In the genomic region with DNA sequence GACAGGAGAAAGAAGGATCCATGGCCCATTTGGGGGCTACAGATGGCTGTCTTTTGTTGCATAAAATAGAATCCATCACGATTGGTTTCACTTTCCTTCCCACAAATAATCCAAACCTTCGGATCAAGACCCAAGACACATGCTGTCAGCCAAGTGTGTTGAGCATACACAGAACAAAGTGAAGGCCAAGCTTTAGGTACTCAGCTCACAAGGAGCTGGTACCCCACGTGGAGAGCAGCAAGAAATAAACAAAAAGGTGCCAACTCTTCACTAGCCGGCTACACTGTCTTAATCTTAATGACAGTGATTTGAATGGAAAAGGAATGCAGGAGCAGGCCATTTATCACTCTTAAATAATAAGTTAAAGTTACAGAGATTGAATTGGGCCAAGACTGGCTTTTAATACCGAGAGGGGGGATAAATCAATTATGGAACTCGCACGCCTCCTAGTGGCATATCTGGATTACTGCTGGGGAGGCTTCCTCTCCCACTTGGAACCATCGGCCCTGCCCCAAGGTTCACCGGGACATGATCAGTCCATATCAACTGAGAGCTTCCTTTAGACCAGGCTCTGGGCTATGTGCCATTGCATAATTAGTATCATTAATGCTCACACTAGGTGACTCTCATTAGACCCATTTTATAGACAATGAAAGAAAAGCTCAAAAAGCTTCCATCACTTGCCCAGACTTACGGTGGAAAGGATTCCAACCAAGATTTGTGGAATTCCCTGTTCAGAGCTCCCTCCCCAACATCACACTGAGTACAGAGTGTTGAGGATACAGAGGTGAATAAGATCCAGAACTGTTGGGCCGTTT, we compare ENCODE assay signal across 9 cellular contexts.
DNase-seq lines count a peak whose midpoint lies in the region; ATAC-seq and TF ChIP-seq lines count a peak whose summit lies in the region.
"Had no signal": no experiment of that assay in that cellular context is flagged by ENCODE, and none has a peak within 500 bp of the region (broad histone marks: within the 10 kb centered on the region; RNA-seq: fewer than 3 reads in every experiment).

No MANE protein-coding gene starts in this region.

- ATAC-seq in HG02610 (IDR thresholded peaks at IDR 0.05; ENCODE audit: unreplicated experiment), result peak; percentile 49
- no peak for ATAC-seq in HG02938 (IDR thresholded peaks at IDR 0.05; ENCODE audit: unreplicated experiment)

- no peak overlapping the region for H3K27ac Mint-ChIP-seq in glutamatergic neuron (ENCODE audit: unreplicated experiment)
- no peak overlapping the region for H3K27ac Mint-ChIP-seq in progenitor cell of endocrine pancreas
- H3K27ac Mint-ChIP-seq: activated naive CD8-positive, alpha-beta T cell treated with anti-CD3 and anti-CD28 coated beads, Interleukin-2, amount 10 ng/mL, durations not matched to agents 7 days and 5 days had no signal

- H3K27me3 Mint-ChIP-seq in glutamatergic neuron (ENCODE audit: unreplicated experiment) (peaks cover 3% of the 10 kb centered on the region), progenitor cell of endocrine pancreas (peaks cover 48% of the 10 kb centered on the region)
- H3K27me3 Mint-ChIP-seq: activated naive CD8-positive, alpha-beta T cell treated with anti-CD3 and anti-CD28 coated beads, Interleukin-2, amount 10 ng/mL, durations not matched to agents 7 days and 5 days had no signal

- no peaks in the 10 kb centered on the region for H3K36me3 Mint-ChIP-seq in glutamatergic neuron (ENCODE audit: unreplicated experiment)
- H3K36me3 Mint-ChIP-seq in progenitor cell of endocrine pancreas (ENCODE audit: insufficient read depth), result no peaks in the 10 kb centered on the region
- H3K36me3 Mint-ChIP-seq: activated naive CD8-positive, alpha-beta T cell treated with anti-CD3 and anti-CD28 coated beads, Interleukin-2, amount 10 ng/mL, durations not matched to agents 7 days and 5 days had no signal

- DNase-seq in NCI-H1436 (lab: John Stamatoyannopoulos, UW) (peak; percentile 46), NCI-H1436 treated with DMSO at 0.1 percent for 48 hours (lab: John Stamatoyannopoulos, UW) (no peak), NCI-H345 treated with DMSO at 0.1 percent for 48 hours (lab: John Stamatoyannopoulos, UW; ENCODE audit: unreplicated experiment) (peak; percentile 72), glutamatergic neuron (peak; percentile 62), progenitor cell of endocrine pancreas (ENCODE audit: low spot score, unreplicated experiment) (peak; percentile 24)
- DNase-seq in activated CD8-positive, alpha-beta memory T cell treated with anti-CD3 and anti-CD28 coated beads, Interleukin-2, amount 50 U/mL, for 4 hours, result peak; percentile 20
- DNase-seq: activated naive CD8-positive, alpha-beta T cell treated with anti-CD3 and anti-CD28 coated beads, Interleukin-2, amount 10 ng/mL, durations not matched to agents 7 days and 5 days had no signal

- TF ChIP-seq CTCF in glutamatergic neuron (IDR thresholded peaks at IDR 0.05; ENCODE audit: partially characterized antibody, unreplicated experiment), result peak; percentile 93
- peak; percentile 89 for TF ChIP-seq CTCF in progenitor cell of endocrine pancreas (IDR thresholded peaks at IDR 0.05; ENCODE audit: unreplicated experiment)

- H3K9me3 Mint-ChIP-seq in glutamatergic neuron (ENCODE audit: unreplicated experiment) (no peaks in the 10 kb centered on the region), progenitor cell of endocrine pancreas (ENCODE audit: low read depth) (peaks cover 3% of the 10 kb centered on the region)
- H3K9me3 Mint-ChIP-seq: activated naive CD8-positive, alpha-beta T cell treated with anti-CD3 and anti-CD28 coated beads, Interleukin-2, amount 10 ng/mL, durations not matched to agents 7 days and 5 days had no signal

- H3K4me1 Mint-ChIP-seq in glutamatergic neuron (ENCODE audit: low read depth, unreplicated experiment) (no peaks in the 10 kb centered on the region), progenitor cell of endocrine pancreas (ENCODE audit: low read depth) (peaks cover 11% of the 10 kb centered on the region)
- H3K4me1 Mint-ChIP-seq: activated naive CD8-positive, alpha-beta T cell treated with anti-CD3 and anti-CD28 coated beads, Interleukin-2, amount 10 ng/mL, durations not matched to agents 7 days and 5 days had no signal

- H3K4me3 Mint-ChIP-seq in glutamatergic neuron (ENCODE audit: unreplicated experiment) (no peak overlapping the region), progenitor cell of endocrine pancreas (ENCODE audit: low read depth) (no peak overlapping the region)
- H3K4me3 Mint-ChIP-seq: activated naive CD8-positive, alpha-beta T cell treated with anti-CD3 and anti-CD28 coated beads, Interleukin-2, amount 10 ng/mL, durations not matched to agents 7 days and 5 days had no signal
